ENCODE assay signal across 23 cellular contexts in the genomic region with DNA sequence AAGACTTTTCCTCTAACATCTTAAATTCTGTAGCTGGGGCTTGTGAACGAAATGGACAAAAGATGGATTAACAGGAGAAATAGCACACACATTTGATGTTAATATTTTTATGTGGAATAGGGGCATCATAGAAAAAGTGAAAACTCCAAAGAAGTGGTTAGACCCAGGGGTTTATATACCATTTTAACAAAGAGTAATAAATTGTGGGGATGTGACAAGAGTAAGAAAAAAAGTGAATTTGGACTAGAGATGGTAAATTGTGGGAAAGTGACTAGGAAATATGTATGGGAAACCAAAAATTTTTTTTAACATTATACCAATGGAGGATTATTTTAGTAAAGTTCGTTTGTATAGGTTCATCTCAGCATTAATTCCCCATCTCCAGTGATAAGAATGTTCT.
"Had no signal": no experiment of that assay in that cellular context is flagged by ENCODE, and none has a peak within 500 bp of the region (broad histone marks: within the 10 kb centered on the region; RNA-seq: fewer than 3 reads in every experiment).

No MANE protein-coding gene starts in this region.

- H3K4me1 ChIP-seq: colonic mucosa, esophagus squamous epithelium, gastrocnemius medialis, gastroesophageal sphincter, heart left ventricle, heart right ventricle had no signal

- H3K4me3 ChIP-seq: colonic mucosa, coronary artery, dorsolateral prefrontal cortex, esophagus muscularis mucosa, esophagus squamous epithelium, gastrocnemius medialis, gastroesophageal sphincter, heart left ventricle, heart right ventricle had no signal

- H3K9me3 ChIP-seq: colonic mucosa, esophagus muscularis mucosa, gastrocnemius medialis had no signal

- H3K36me3 ChIP-seq: colonic mucosa, esophagus muscularis mucosa, esophagus squamous epithelium, gastrocnemius medialis, gastroesophageal sphincter, heart left ventricle, heart right ventricle had no signal

- H3K27ac ChIP-seq: colonic mucosa, coronary artery, dorsolateral prefrontal cortex, epithelial cell of prostate, esophagus muscularis mucosa, esophagus squamous epithelium, foreskin keratinocyte, gastrocnemius medialis, gastroesophageal sphincter, heart left ventricle, heart right ventricle had no signal

- DNase-seq: colonic mucosa; cortex of kidney; dermis blood vessel endothelial cell; dorsolateral prefrontal cortex; effector CD4-positive, alpha-beta T cell; effector CD8-positive, alpha-beta T cell; effector memory CD4-positive, alpha-beta T cell; effector memory CD8-positive, alpha-beta T cell; endodermal cell; erythroblast; esophagus squamous epithelium; foreskin fibroblast; foreskin keratinocyte; foreskin melanocyte; gastrocnemius medialis; glutamatergic neuron; head of caudate nucleus; heart left ventricle; heart right ventricle had no signal
